1 cellular context compared by ENCODE assay signal in genomic region chr14:100131181-100131580, GRCh38.
TF ChIP-seq lines count a peak whose summit lies in the region.

No MANE protein-coding gene starts in this region.

TF ChIP-seq in HepG2, 621 proteins besides CTCF, POLR2A, EP300 and RAD21 (continued from another document):
- TF ChIP-seq SNAPC4 (CRISPR knock-in tag; IDR thresholded peaks at IDR 0.05) (no peak), SUZ12 (IDR thresholded peaks at IDR 0.05; ENCODE audit: low read depth, low read length) (no peak), ZNF496 (CRISPR knock-in tag; IDR thresholded peaks at IDR 0.05; ENCODE audit: insufficient replicate concordance) (no peak), ONECUT2 (CRISPR knock-in tag; IDR thresholded peaks at IDR 0.05) (0 out of 2 replicates have a peak, but pooled peaks have one; percentile 18), SAFB2 (CRISPR knock-in tag; IDR thresholded peaks at IDR 0.05; ENCODE audit: borderline replicate concordance, low read depth) (no peak), ZNF547 (CRISPR knock-in tag; IDR thresholded peaks at IDR 0.05) (no peak), ZNF138 (CRISPR knock-in tag; IDR thresholded peaks at IDR 0.05; ENCODE audit: low read depth) (no peak)
